13 cellular contexts compared by ENCODE assay signal in the genomic region with DNA sequence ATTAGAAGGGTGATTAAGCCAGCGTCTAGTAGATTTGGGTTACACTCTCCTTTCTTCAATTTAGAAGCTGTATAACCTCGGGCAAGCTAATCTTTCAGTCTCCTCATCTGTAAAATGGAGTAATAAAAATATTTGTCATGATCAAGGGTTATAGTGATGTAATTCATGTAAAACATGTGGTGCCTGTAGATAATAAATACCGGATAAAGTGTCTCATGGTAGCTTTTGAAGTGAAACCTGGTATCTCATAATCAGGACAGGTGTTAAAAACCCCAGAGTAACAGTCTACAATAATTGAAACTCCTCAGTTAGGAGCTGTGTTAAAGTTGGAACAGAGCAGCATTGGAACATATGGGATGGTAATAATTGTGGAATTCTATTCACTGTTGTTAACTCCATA. TPM values are rescaled to one million over a fixed set of nuclear protein-coding genes. Genes with fewer than 3 reads are reported as not detected.
DNase-seq lines count a peak whose midpoint lies in the region; ATAC-seq, FAIRE-seq and TF ChIP-seq lines count a peak whose summit lies in the region.
"Had no signal": no experiment of that assay in that cellular context is flagged by ENCODE, and none has a peak within 500 bp of the region (broad histone marks: within the 10 kb centered on the region; RNA-seq: fewer than 3 reads in every experiment).

No MANE protein-coding gene starts in this region.

- peak overlapping the region; percentile 87 for H3K4me3 Mint-ChIP-seq in activated CD4-positive, alpha-beta T cell treated with anti-CD3 and anti-CD28 coated beads for 36 hours

- TF ChIP-seq EP300 in GM12878 (IDR thresholded peaks at IDR 0.05; ENCODE audit: borderline replicate concordance in 1 of 2, control insufficient read depth in 1 of 2, low read depth in 2 of 2, low read length in 2 of 2) = 0 out of 4 replicates have a peak, but pooled peaks of 1 of the 2 experiments have one; percentile 25

- SMC1A ChIA-PET in GM12878 (lab: Charles Lee; ENCODE audit: uncharacterized antibody, unreplicated experiment) = interaction anchor here (0.6 to 1.4 kb wide), 11 partner anchors 11 to 234 kb away, joined by 3 to 6 read pairs (median 3); a partner anchor contains a TSS

- H3K9me3 ChIP-seq in Loucy (ENCODE audit: insufficient read depth, low read depth, low read length) (no peaks in the 10 kb centered on the region), GM12878 (replicated peaks; ENCODE audit: control insufficient read depth, insufficient read depth, low read length) (no peaks in the 10 kb centered on the region), psoas muscle (no peaks in the 10 kb centered on the region)
- H3K9me3 ChIP-seq: MG63, mucosa of descending colon, Peyer's patch, right atrium auricular region, tibial artery had no signal

- H3K36me3 ChIP-seq in Loucy (ENCODE audit: insufficient read depth, low read length) (no peaks in the 10 kb centered on the region), GM12878 (ENCODE audit: control insufficient read depth in 2 of 2, insufficient read depth in 2 of 2, low read length in 1 of 2) (no peaks in the 10 kb centered on the region), psoas muscle (ENCODE audit: insufficient read depth in 1 of 2, low read depth in 1 of 2) (no peaks in the 10 kb centered on the region)
- H3K36me3 ChIP-seq: MG63, Peyer's patch, right atrium auricular region, tibial artery had no signal

- RAD21 ChIA-PET in GM12878 (lab: Charles Lee; ENCODE audit: unreplicated experiment) = interaction anchor here (0.8 to 3.1 kb wide), 4 partner anchors 24 to 251 kb away, joined by 3 to 8 read pairs (median 4); a partner anchor contains a TSS

- 51% methylated on average over 3 of the region's 3 CpGs for WGBS in GM12878 (ENCODE audit: insufficient coverage, insufficient replicate concordance, low lambda C conversion rate, missing lambda C conversion rate)
- 67 to 74% (median 73%) methylated on average over 3 of the region's 3 CpGs for WGBS in psoas muscle, 3 donors

- H2AFZ ChIP-seq in Loucy (ENCODE audit: low read length) = peak overlapping the region; percentile 28; the same call in 1 of the 2 replicates
- H2AFZ ChIP-seq in GM12878 (ENCODE audit: control insufficient read depth, low read depth, low read length) = peak overlapping the region; percentile 66

- CTCF ChIA-PET in activated CD4-positive, alpha-beta T cell treated with anti-CD3 and anti-CD28 coated beads for 36 hours (lab: Charles Lee) = interaction anchor here (1.0 to 1.5 kb wide), 5 partner anchors 9 to 142 kb away, joined by 3 to 5 read pairs (median 3); a partner anchor contains a TSS
- CTCF ChIA-PET in GM12878 (lab: Yijun Ruan, JAX) = interaction anchor here (0.6 to 1.9 kb wide), 6 partner anchors 24 to 101 kb away, joined by 3 to 6 read pairs (median 4); a partner anchor contains a TSS

- H3K4me1 ChIP-seq in Loucy (ENCODE audit: insufficient read depth, low read length, poor library complexity, severe bottlenecking) (peaks cover 14% of the 10 kb centered on the region), GM12878 (ENCODE audit: control insufficient read depth, insufficient read depth, low read length) (peaks cover 9% of the 10 kb centered on the region; the same call in 1 of the 2 replicates), psoas muscle (no peaks in the 10 kb centered on the region)

- no peak for DNase-seq in activated CD4-positive, alpha-beta T cell treated with anti-CD3 and anti-CD28 coated beads for 36 hours
- DNase-seq in activated CD4-positive, alpha-beta T cell treated with anti-CD3 and anti-CD28 coated beads for 4 hours = no peak
- DNase-seq in GM12878 (ENCODE audit: low read depth, low spot score) (no peak), psoas muscle (no peak), hippocampal formation (lab: John Stamatoyannopoulos, UW) (no peak), COLO829 (ENCODE audit: low spot score) (no peak)

- peak overlapping the region; percentile 75 for H3K9ac ChIP-seq in Loucy (ENCODE audit: low read depth, low read length, poor library complexity, severe bottlenecking)
- no peak overlapping the region for H3K9ac ChIP-seq in GM12878 (ENCODE audit: control insufficient read depth, insufficient read depth, low read length)

- TF ChIP-seq CTCF in Loucy (conservative IDR thresholded peaks at IDR 0.05; ENCODE audit: low read length) (no peak), GM12878 (IDR thresholded peaks at IDR 0.05 in 2 of 3, conservative IDR thresholded peaks at IDR 0.05 in 1 of 3; ENCODE audit: control insufficient read depth in 2 of 3, extremely low read depth in 1 of 3, insufficient read depth in 1 of 3, low read depth in 3 of 3, low read length in 3 of 3) (no peak), psoas muscle (IDR thresholded peaks at IDR 0.05) (no peak)

- H3K79me2 ChIP-seq in Loucy (ENCODE audit: insufficient read depth, low read length) (peaks cover 39% of the 10 kb centered on the region), GM12878 (ENCODE audit: control insufficient read depth, insufficient read depth, low read length) (peaks cover 36% of the 10 kb centered on the region)

- H3K36me3 Mint-ChIP-seq in activated CD4-positive, alpha-beta T cell treated with anti-CD3 and anti-CD28 coated beads for 36 hours (ENCODE audit: low read depth) = peaks cover 5% of the 10 kb centered on the region

- in situ Hi-C loops in GM12878 (cut with MboI) = no loop called here

- no peak overlapping the region; the same call in 1 of the 2 replicates for H3K27ac ChIP-seq in GM12878 (ENCODE audit: control insufficient read depth, insufficient read depth)
- no peak overlapping the region for H3K27ac ChIP-seq in psoas muscle

- TF ChIP-seq RAD21 in GM12878 (IDR thresholded peaks at IDR 0.05; ENCODE audit: insufficient read depth, low read depth, low read length) = no peak

- intact Hi-C loops in activated CD4-positive, alpha-beta T cell treated with anti-CD3 and anti-CD28 coated beads for 36 hours (cut with DNase I, micrococcal nuclease) = loop anchor here (1.0 to 10.0 kb wide), 5 partner anchors 28 to 192 kb away; a partner anchor contains a TSS
- intact Hi-C loops in GM12878 (cut with micrococcal nuclease; ENCODE audit: unreplicated experiment) = loop anchor here (5.0 to 10.0 kb wide), 4 partner anchors 36 to 282 kb away; a partner anchor contains a TSS
- intact Hi-C loops in psoas muscle (cut with DNase I) = loop anchor here (5.0 to 10.0 kb wide), 2 partner anchors 68 to 299 kb away; a partner anchor contains a TSS

- no peaks in the 10 kb centered on the region for H3F3A ChIP-seq in Loucy (ENCODE audit: low read depth)

- no peak for TF ChIP-seq POLR2A in GM12878 (IDR thresholded peaks at IDR 0.05; ENCODE audit: low read depth, low read length)

- FAIRE-seq in GM12878 (lab: Jason Lieb, UNC) = no peak

- peak overlapping the region; percentile 90 for H3K4me2 ChIP-seq in Loucy (ENCODE audit: low read depth, low read length, poor library complexity, severe bottlenecking)
- H3K4me2 ChIP-seq in GM12878 (ENCODE audit: control insufficient read depth, insufficient read depth) = peak overlapping the region; percentile 7; the same call in 1 of the 2 replicates

- BruUV-seq in GM12878 (replicated peaks; lab: Mats Ljungman, UMichigan) = no TSS peak

- no peaks in the 10 kb centered on the region for H3K9me2 ChIP-seq in Loucy (replicated peaks; ENCODE audit: low read depth, low read length)

- H3K4me3 ChIP-seq in Loucy (ENCODE audit: low read length, poor library complexity, severe bottlenecking) (peak overlapping the region; percentile 79), GM12878 (no peak overlapping the region), psoas muscle (peak overlapping the region; percentile 73)

- H3K27me3 ChIP-seq in Loucy (ENCODE audit: insufficient read depth, low read length, poor library complexity, severe bottlenecking) = no peaks in the 10 kb centered on the region
- no peaks in the 10 kb centered on the region for H3K27me3 ChIP-seq in GM12878 (replicated peaks in 1 of 2; ENCODE audit: control insufficient read depth in 2 of 2, insufficient read depth in 2 of 2, low read length in 1 of 2)
- peaks cover 0 to 4% (median 0%) of the 10 kb centered on the region in 3 donors for H3K27me3 ChIP-seq in psoas muscle (ENCODE audit: insufficient read depth in 3 of 3, low read length in 2 of 3)
- H3K27me3 ChIP-seq: MG63, Peyer's patch, right atrium auricular region, tibial artery had no signal

- ATAC-seq in activated CD4-positive, alpha-beta T cell treated with anti-CD3 and anti-CD28 coated beads for 36 hours = no peak
- ATAC-seq in GM12878 = peak; percentile 6; the same call in 1 of the 3 replicates
- peak in 1 of 4 donors; percentile 10 for ATAC-seq in psoas muscle
- ATAC-seq in HG02798 (IDR thresholded peaks at IDR 0.05; ENCODE audit: poor library complexity, unreplicated experiment) = no peak

- H4K20me1 ChIP-seq in Loucy (ENCODE audit: insufficient read depth, low read length, poor library complexity, severe bottlenecking) (peaks cover 10% of the 10 kb centered on the region), GM12878 (ENCODE audit: control insufficient read depth, insufficient read depth) (no peaks in the 10 kb centered on the region)

- no peaks in the 10 kb centered on the region for H3K9me3 Mint-ChIP-seq in activated CD4-positive, alpha-beta T cell treated with anti-CD3 and anti-CD28 coated beads for 36 hours (ENCODE audit: low read depth)

- peak overlapping the region; percentile 95 for H3K27ac Mint-ChIP-seq in activated CD4-positive, alpha-beta T cell treated with anti-CD3 and anti-CD28 coated beads for 36 hours

- POLR2A ChIA-PET in activated CD4-positive, alpha-beta T cell treated with anti-CD3 and anti-CD28 coated beads for 36 hours (lab: Charles Lee) = no interaction called here
- POLR2A ChIA-PET in GM12878 (lab: Charles Lee) = interaction anchor here (1.0 to 1.4 kb wide), 4 partner anchors 28 to 279 kb away, joined by 3 to 7 read pairs (median 4); a partner anchor contains a TSS

- H3K4me1 Mint-ChIP-seq in activated CD4-positive, alpha-beta T cell treated with anti-CD3 and anti-CD28 coated beads for 36 hours = peaks cover 24% of the 10 kb centered on the region

- H3K27me3 Mint-ChIP-seq in activated CD4-positive, alpha-beta T cell treated with anti-CD3 and anti-CD28 coated beads for 36 hours = peaks cover 6% of the 10 kb centered on the region

RNA-seq across cellular contexts. Expression of a gene that starts 0.9 kb away (rescaled TPM):
- total RNA-seq in activated CD4-positive, alpha-beta T cell treated with anti-CD3 and anti-CD28 coated beads for 36 hours = 10 to 100 TPM; 26.2 to 33.5 TPM
- 58.7 and 140 TPM in 2 replicates for total RNA-seq in GM12878 (2013; cell fraction: nucleolus; rRNA removed)
- 31.3 and 41.5 TPM in 2 replicates for total RNA-seq in GM12878 (2014; rRNA removed)
- total RNA-seq in GM12878 (2014; rRNA removed; fragmentation: Illumina TruSeq; extraction: Trizol) = 55.5 and 58.1 TPM in 2 replicates
- total RNA-seq in GM12878 (2021) = 25.7 and 29.3 TPM in 2 replicates
- polyA plus RNA-seq in GM12878 (2011; ENCODE audit: low read depth) = 3.3 TPM
- polyA plus RNA-seq in GM12878 (2011; rRNA removed) = 44.1 and 73.9 TPM in 2 replicates
- polyA plus RNA-seq in GM12878 (2011; cell fraction: cytosol; rRNA removed) = 12.2 and 13.2 TPM in 2 replicates
- polyA plus RNA-seq in GM12878 (2011; cell fraction: nucleus; rRNA removed) = 29.8 and 35.3 TPM in 2 replicates
- polyA plus RNA-seq in GM12878 (2012) = 7.5 and 7.8 TPM in 2 replicates
- 42.7 and 44.0 TPM in 2 replicates for polyA plus RNA-seq in GM12878 (2014; fragmentation: Illumina TruSeq; extraction: Trizol)
- 10 to 100 TPM; 10.9 to 15.8 TPM for polyA plus RNA-seq in GM12878 (2014; fragmentation: Nextera tagmentation; extraction: Ambion mirVana)
- 11.2 and 12.1 TPM in 2 replicates for polyA plus RNA-seq in GM12878 (2014; rRNA removed)
- 10 to 100 TPM; 26.3 to 30.5 TPM for polyA plus RNA-seq in GM12878 (2016; fragmentation: Nextera tagmentation; extraction: Ambion mirVana)
- 43.3 and 73.0 TPM in 2 replicates for polyA minus RNA-seq in GM12878 (2011; rRNA and poly(A)+ RNA removed)
- polyA minus RNA-seq in GM12878 (2011; cell fraction: cytosol; rRNA and poly(A)+ RNA removed) = 21.1 and 26.9 TPM in 2 replicates
- polyA minus RNA-seq in GM12878 (2011; cell fraction: nucleus; rRNA and poly(A)+ RNA removed) = 29.4 and 43.6 TPM in 2 replicates
- under 1 TPM in 3 of 4 donors, not detected in 1; 0.04 to 0.50 (median 0.49) TPM for total RNA-seq in psoas muscle
- under 1 TPM in 2 of 3 donors, not detected in 1; 0.03 to 0.18 TPM for polyA plus RNA-seq in psoas muscle

RNA-seq across cellular contexts. Expression of a gene that starts 24.0 kb away (rescaled TPM):
- 10 to 100 TPM; 11.0 to 14.0 TPM for total RNA-seq in activated CD4-positive, alpha-beta T cell treated with anti-CD3 and anti-CD28 coated beads for 36 hours
- 11.6 and 15.9 TPM in 2 replicates for total RNA-seq in GM12878 (2013; cell fraction: nucleolus; rRNA removed)
- total RNA-seq in GM12878 (2014; rRNA removed) (25.5 and 26.0 TPM in 2 replicates), GM12878 (2014; rRNA removed; fragmentation: Illumina TruSeq; extraction: Trizol) (13.1 and 14.4 TPM in 2 replicates), GM12878 (2021) (22.7 and 26.1 TPM in 2 replicates), psoas muscle (10 to 100 TPM in 3 of 4 donors, 1 to 10 TPM in 1; 8.7 to 12.5 (median 11.0) TPM)
- 6.1 TPM for polyA plus RNA-seq in GM12878 (2011; ENCODE audit: low read depth)
- polyA plus RNA-seq in GM12878 (2011; rRNA removed) (7.4 and 16.2 TPM in 2 replicates), GM12878 (2014; fragmentation: Illumina TruSeq; extraction: Trizol) (8.5 and 12.7 TPM in 2 replicates), GM12878 (2014; fragmentation: Nextera tagmentation; extraction: Ambion mirVana) (1 to 10 TPM; 4.0 to 8.7 TPM), GM12878 (2014; rRNA removed) (20.9 and 26.5 TPM in 2 replicates), GM12878 (2016; fragmentation: Nextera tagmentation; extraction: Ambion mirVana) (10 to 100 TPM; 29.5 to 33.3 TPM), psoas muscle (10 to 100 TPM in 2 of 3 donors, 1 to 10 TPM in 1; 9.4 to 10.9 (median 10.3) TPM)
- polyA plus RNA-seq in GM12878 (2011; cell fraction: cytosol; rRNA removed) = 14.9 and 20.1 TPM in 2 replicates
- 9.4 and 13.7 TPM in 2 replicates for polyA plus RNA-seq in GM12878 (2011; cell fraction: nucleus; rRNA removed)
- 10.8 and 11.7 TPM in 2 replicates for polyA plus RNA-seq in GM12878 (2012)
- 21.3 and 25.2 TPM in 2 replicates for polyA minus RNA-seq in GM12878 (2011; rRNA and poly(A)+ RNA removed)
- polyA minus RNA-seq in GM12878 (2011; cell fraction: cytosol; rRNA and poly(A)+ RNA removed) = 7.4 and 7.5 TPM in 2 replicates
- 5.7 and 17.0 TPM in 2 replicates for polyA minus RNA-seq in GM12878 (2011; cell fraction: nucleus; rRNA and poly(A)+ RNA removed)

RNA-seq across cellular contexts. Expression of a gene that starts 28.3 kb away (rescaled TPM):
- total RNA-seq in activated CD4-positive, alpha-beta T cell treated with anti-CD3 and anti-CD28 coated beads for 36 hours = 10 to 100 TPM; 14.2 to 24.5 TPM
- total RNA-seq in GM12878 (2013; cell fraction: nucleolus; rRNA removed) = 50.4 and 56.8 TPM in 2 replicates
- total RNA-seq in GM12878 (2014; rRNA removed) (30.2 and 47.0 TPM in 2 replicates), GM12878 (2014; rRNA removed; fragmentation: Illumina TruSeq; extraction: Trizol) (34.0 and 34.3 TPM in 2 replicates), GM12878 (2021) (36.0 and 38.6 TPM in 2 replicates), psoas muscle (10 to 100 TPM in 3 of 4 donors, 1 to 10 TPM in 1; 9.3 to 23.6 (median 19.8) TPM)
- 33.6 TPM for polyA plus RNA-seq in GM12878 (2011; ENCODE audit: low read depth)
- polyA plus RNA-seq in GM12878 (2011; rRNA removed) (66.2 and 72.9 TPM in 2 replicates), GM12878 (2014; fragmentation: Illumina TruSeq; extraction: Trizol) (34.3 and 48.3 TPM in 2 replicates), GM12878 (2014; fragmentation: Nextera tagmentation; extraction: Ambion mirVana) (10 to 100 TPM; 67.0 to 74.3 TPM), GM12878 (2014; rRNA removed) (31.0 and 33.2 TPM in 2 replicates), GM12878 (2016; fragmentation: Nextera tagmentation; extraction: Ambion mirVana) (10 to 100 TPM; 57.1 to 61.0 TPM), psoas muscle (10 to 100 TPM; 24.8 to 54.9 (median 38.5) TPM)
- 72.1 and 86.0 TPM in 2 replicates for polyA plus RNA-seq in GM12878 (2011; cell fraction: cytosol; rRNA removed)
- 25.4 and 45.2 TPM in 2 replicates for polyA plus RNA-seq in GM12878 (2011; cell fraction: nucleus; rRNA removed)
- polyA plus RNA-seq in GM12878 (2012) = 41.2 and 41.4 TPM in 2 replicates
- polyA minus RNA-seq in GM12878 (2011; rRNA and poly(A)+ RNA removed) = 52.4 and 74.0 TPM in 2 replicates
- 4.5 and 9.5 TPM in 2 replicates for polyA minus RNA-seq in GM12878 (2011; cell fraction: cytosol; rRNA and poly(A)+ RNA removed)
- polyA minus RNA-seq in GM12878 (2011; cell fraction: nucleus; rRNA and poly(A)+ RNA removed) = 13.8 and 24.0 TPM in 2 replicates

Comparison
In these comparisons a context has a peak if more than half of its experiments do, and no peak if none do; other contexts are left out.
1. RNA of a gene that starts 0.9 kb away (total RNA-seq): 26.2 to 33.5 TPM in activated CD4-positive, alpha-beta T cell treated with anti-CD3 and anti-CD28 coated beads for 36 hours and 25.7 to 140 TPM in GM12878; 0.04 to 0.50 TPM in psoas muscle; every median in the first group is over 10 times any median in the second.